ENCODE assay signal across 8 cellular contexts in the genomic region with DNA sequence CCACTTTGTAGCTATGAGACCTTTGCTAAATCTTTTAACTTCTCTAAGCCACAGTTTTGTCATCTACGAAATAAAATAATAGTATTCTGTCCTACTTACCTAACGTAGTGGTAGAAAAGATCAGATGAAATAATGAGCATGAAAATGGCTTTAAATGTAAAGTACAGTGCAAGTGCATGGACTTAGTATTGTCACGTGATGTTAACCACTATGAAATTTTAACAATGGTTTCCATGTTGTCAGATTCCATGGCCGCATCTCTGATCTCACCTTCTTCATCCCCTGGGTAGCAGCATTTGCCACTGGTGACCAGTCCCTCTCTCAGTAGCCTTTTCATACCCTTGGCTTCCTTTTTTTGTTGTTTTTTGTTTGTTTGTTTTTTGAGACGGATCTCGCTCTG.
"Had no signal": no experiment of that assay in that cellular context is flagged by ENCODE, and none has a peak within 500 bp of the region (broad histone marks: within the 10 kb centered on the region; RNA-seq: fewer than 3 reads in every experiment).

No MANE protein-coding gene starts in this region.

- ATAC-seq: GM12878 had no signal

- DNase-seq: GDM1, GF-D8 had no signal

- FAIRE-seq: G401.6, GM12878, GM12891, GM12892, GM18507, GM19239 had no signal

- H3K4me3 ChIP-seq: GM12878 had no signal
